Comparison of ENCODE assay signal across 27 cellular contexts in genomic region chr2:61950571-61951315, GRCh38. TPM values are rescaled to one million over a fixed set of nuclear protein-coding genes. Genes with fewer than 3 reads are reported as not detected.
DNase-seq lines count a peak whose midpoint lies in the region; ATAC-seq and TF ChIP-seq lines count a peak whose summit lies in the region.
"Had no signal": no experiment of that assay in that cellular context is flagged by ENCODE, and none has a peak within 500 bp of the region (broad histone marks: within the 10 kb centered on the region; RNA-seq: fewer than 3 reads in every experiment).

No MANE protein-coding gene starts in this region.

- H3K9me3 ChIP-seq in heart left ventricle (peaks cover 0 to 11% (median 2%) of the 10 kb centered on the region in 12 donors), right atrium auricular region (peaks cover 0 to 10% of the 10 kb centered on the region in 2 donors), body of pancreas (no peaks in the 10 kb centered on the region), tibial artery (no peaks in the 10 kb centered on the region)

- no peak for DNase-seq in heart left ventricle
- DNase-seq in right atrium auricular region (ENCODE audit: low spot score): no peak
- no peak for DNase-seq in body of pancreas
- no peak for DNase-seq in tibial artery
- no peak for DNase-seq in OCI-M2 (lab: John Stamatoyannopoulos, UW; ENCODE audit: unreplicated experiment)
- no peak for DNase-seq in stimulated activated naive CD4-positive, alpha-beta T cell (lab: John Stamatoyannopoulos, UW)
- no peak for DNase-seq in natural killer cell
- DNase-seq: activated CD4-positive, alpha-beta T cell treated with anti-CD3 and anti-CD28 coated beads, Interleukin-2, amount 50 U/mL, for 4 hours; activated CD4-positive, CD25-positive, alpha-beta regulatory T cell; activated naive CD4-positive, alpha-beta T cell treated with anti-CD3 and anti-CD28 coated beads, Interleukin-2, amount 50 U/mL, for 16 hours; amniotic stem cell; CD4-positive, alpha-beta T cell; left colon; NCI-H1092; NCI-H187; NCI-H2171 treated with DMSO at 0.1 percent for 48 hours; NCI-H510A treated with DMSO at 0.1 percent for 48 hours; nucleus accumbens; PC-9; SIG-M5; stimulated activated CD4-positive, alpha-beta T cell treated with anti-CD3 and anti-CD28 coated beads, Interleukin-2, amount 100 ng/mL, for 24 hours; T1000 had no signal

- H3K36me3 Mint-ChIP-seq in nephron (ENCODE audit: low read depth) (peaks cover 26% of the 10 kb centered on the region), natural killer cell (no peaks in the 10 kb centered on the region)

- H3K4me1 ChIP-seq in heart left ventricle: peaks cover 0 to 33% (median 16%) of the 10 kb centered on the region in 12 donors
- peaks cover 0 to 30% of the 10 kb centered on the region in 2 donors for H3K4me1 ChIP-seq in right atrium auricular region
- peaks cover 20% of the 10 kb centered on the region for H3K4me1 ChIP-seq in body of pancreas
- peaks cover 0 to 53% (median 16%) of the 10 kb centered on the region in 4 donors for H3K4me1 ChIP-seq in tibial artery

- H3K4me3 Mint-ChIP-seq in nephron (no peak overlapping the region), natural killer cell (no peak overlapping the region)
- H3K4me3 Mint-ChIP-seq: activated T-helper 1 cell treated with anti-CD3 and anti-CD28 coated beads, Interleukin-12 subunit alpha, Interleukin-12 subunit beta, Interleukin-2, Interleukin-4 antibody, amounts not matched to agents 30 ng/mL and 10 ng/mL and 1 ng/mL, durations not matched to agents 14 hours and 24 hours and 36 hours; CD4-positive, alpha-beta T cell; IgD-negative memory B cell had no signal

- peaks cover 7% of the 10 kb centered on the region for H3K9me3 Mint-ChIP-seq in nephron
- H3K9me3 Mint-ChIP-seq in natural killer cell: no peaks in the 10 kb centered on the region
- H3K9me3 Mint-ChIP-seq: activated T-helper 1 cell treated with anti-CD3 and anti-CD28 coated beads, Interleukin-12 subunit alpha, Interleukin-12 subunit beta, Interleukin-2, Interleukin-4 antibody, amounts not matched to agents 30 ng/mL and 10 ng/mL and 1 ng/mL, durations not matched to agents 14 hours and 24 hours and 36 hours had no signal

- no peak overlapping the region for H3K4me3 ChIP-seq in heart left ventricle
- no peak overlapping the region for H3K4me3 ChIP-seq in right atrium auricular region
- no peak overlapping the region for H3K4me3 ChIP-seq in body of pancreas
- no peak overlapping the region for H3K4me3 ChIP-seq in tibial artery
- H3K4me3 ChIP-seq: hepatocyte, PC-9, smooth muscle cell had no signal

- H3K27ac Mint-ChIP-seq in nephron: peak overlapping the region; percentile 15 to 62 (median 53)
- H3K27ac Mint-ChIP-seq in natural killer cell: no peak overlapping the region
- H3K27ac Mint-ChIP-seq: activated T-helper 1 cell treated with anti-CD3 and anti-CD28 coated beads, Interleukin-12 subunit alpha, Interleukin-12 subunit beta, Interleukin-2, Interleukin-4 antibody, amounts not matched to agents 30 ng/mL and 10 ng/mL and 1 ng/mL, durations not matched to agents 14 hours and 24 hours and 36 hours; CD4-positive, alpha-beta T cell had no signal

- H3K27me3 Mint-ChIP-seq in nephron (ENCODE audit: low read depth) (no peaks in the 10 kb centered on the region), natural killer cell (ENCODE audit: low read depth in 2 of 2) (no peaks in the 10 kb centered on the region)
- H3K27me3 Mint-ChIP-seq: CD4-positive, alpha-beta T cell; IgD-negative memory B cell had no signal

- no peaks in the 10 kb centered on the region for H3K27me3 ChIP-seq in heart left ventricle
- H3K27me3 ChIP-seq in right atrium auricular region: no peaks in the 10 kb centered on the region
- no peaks in the 10 kb centered on the region for H3K27me3 ChIP-seq in body of pancreas
- H3K27me3 ChIP-seq in tibial artery: no peaks in the 10 kb centered on the region
- H3K27me3 ChIP-seq: hepatocyte had no signal

- intact Hi-C loops in heart left ventricle (cut with DNase I): no loop called here
- intact Hi-C loops in body of pancreas (cut with DNase I): no loop called here
- intact Hi-C loops in tibial artery (cut with DNase I; ENCODE audit: low total_unique reads): no loop called here
- intact Hi-C loops in natural killer cell (cut with micrococcal nuclease): no loop called here

- WGBS in heart left ventricle, 4 donors: 70 to 77% (median 71%) methylated on average over 9 of the region's 9 CpGs
- WGBS in body of pancreas, 2 donors: 63 to 67% methylated on average over 9 of the region's 9 CpGs

- H3K4me1 Mint-ChIP-seq in nephron (peaks cover 39% of the 10 kb centered on the region), natural killer cell (peaks cover 0 to 13% of the 10 kb centered on the region in 2 donors)

- H3K36me3 ChIP-seq in heart left ventricle (no peaks in the 10 kb centered on the region), right atrium auricular region (no peaks in the 10 kb centered on the region), body of pancreas (replicated peaks in 1 of 2; ENCODE audit: insufficient read depth in 1 of 2, low read depth in 2 of 2) (no peaks in the 10 kb centered on the region), tibial artery (no peaks in the 10 kb centered on the region)

- ATAC-seq in heart left ventricle (peak in 3 of 4 donors; percentile 45 to 66 (median 60)), body of pancreas (peak; percentile 40), natural killer cell (no peak)
- ATAC-seq: left colon had no signal

- TF ChIP-seq CTCF in heart left ventricle (IDR thresholded peaks at IDR 0.05) (no peak), right atrium auricular region (IDR thresholded peaks at IDR 0.05) (no peak), body of pancreas (IDR thresholded peaks at IDR 0.05) (no peak), nephron (IDR thresholded peaks at IDR 0.05; ENCODE audit: unreplicated experiment in 3 of 3) (no peak), tibial artery (IDR thresholded peaks at IDR 0.05) (no peak), natural killer cell (IDR thresholded peaks at IDR 0.05) (no peak)

- TF ChIP-seq POLR2A in heart left ventricle (IDR thresholded peaks at IDR 0.05): no peak
- TF ChIP-seq POLR2A in body of pancreas (IDR thresholded peaks at IDR 0.05): no peak

- H3K27ac ChIP-seq in heart left ventricle (peak overlapping the region in 9 of 12 donors; percentile 42 to 72 (median 55)), right atrium auricular region (peak overlapping the region in 1 of 2 donors; percentile 74), body of pancreas (peak overlapping the region; percentile 11 to 56 (median 41)), tibial artery (peak overlapping the region; percentile 58 to 75)
- H3K27ac ChIP-seq: hepatocyte, PC-9 had no signal

RNA-seq across cellular contexts. Expression of gene COMMD1, which starts 45.3 kb away (rescaled TPM):
- total RNA-seq in heart left ventricle (10 to 100 TPM; 50.1 to 79.6 (median 64.2) TPM), right atrium auricular region (10 to 100 TPM; 54.5 to 66.0 TPM), body of pancreas (10 to 100 TPM; 19.1 to 37.9 TPM), natural killer cell (10 to 100 TPM; 24.3 to 36.7 (median 27.2) TPM)
- polyA plus RNA-seq in heart left ventricle: 10 to 100 TPM; 71.4 to 99.5 TPM

Comparison
In these comparisons a context has a peak if more than half of its experiments do, and no peak if none do; other contexts are left out.
1. ATAC-seq: peak in heart left ventricle (3 of 4) and body of pancreas (single experiment); none in natural killer cell (0 of 3).
2. H3K27ac Mint-ChIP-seq: peak in nephron (3 of 3); none in natural killer cell (0 of 2).